In the genomic region with DNA sequence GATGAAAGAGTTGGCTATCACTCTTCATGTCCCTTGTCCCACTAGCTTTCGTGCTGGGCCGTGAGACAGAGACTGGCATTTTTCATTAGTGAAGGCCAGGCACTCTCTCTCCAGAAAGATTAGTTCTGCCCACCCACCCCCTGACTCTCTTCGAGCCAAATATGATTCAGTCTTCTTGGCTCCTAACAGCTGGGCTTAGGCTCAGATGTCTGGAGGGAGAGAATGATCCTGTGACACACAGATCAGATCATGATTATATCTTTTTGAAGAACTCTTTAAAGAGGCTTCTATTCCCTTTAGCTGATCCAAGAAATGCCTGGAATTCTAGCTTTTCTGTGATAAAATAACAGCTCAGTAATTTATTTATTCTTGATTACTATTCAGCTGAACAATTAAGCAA, we compare ENCODE assay signal across 22 cellular contexts. TPM values are rescaled to one million over a fixed set of nuclear protein-coding genes. Genes with fewer than 3 reads are reported as not detected.
DNase-seq lines count a peak whose midpoint lies in the region; ATAC-seq and TF ChIP-seq lines count a peak whose summit lies in the region.
"Had no signal": no experiment of that assay in that cellular context is flagged by ENCODE, and none has a peak within 500 bp of the region (broad histone marks: within the 10 kb centered on the region; RNA-seq: fewer than 3 reads in every experiment).

No MANE protein-coding gene starts in this region.

- no peak overlapping the region for H3K4ac ChIP-seq in H9 (ENCODE audit: low read depth, low read length)

- no peak overlapping the region for H2BK15ac ChIP-seq in H9 (ENCODE audit: low read depth, low read length)

- peaks cover 22% of the 10 kb centered on the region for H3K4me1 Mint-ChIP-seq in stimulated activated memory B cell treated with anti-CD40 and anti-IgM and Interleukin-4, amounts not matched to agents 10 μg/mL and 1 μg/mL and 100 μg/mL, for 72 hours
- peaks cover 12 to 15% of the 10 kb centered on the region in 2 experiments for H3K4me1 Mint-ChIP-seq in H9

- no peak overlapping the region for H2BK120ac ChIP-seq in H9 (ENCODE audit: low read depth, low read length, poor library complexity, severe bottlenecking)

- no peak overlapping the region for H3K4me2 ChIP-seq in H9 (ENCODE audit: insufficient read depth, insufficient read length, low read length)

- no peak overlapping the region for H2BK12ac ChIP-seq in H9 (ENCODE audit: insufficient read length, low read depth, low read length)

- no peaks in the 10 kb centered on the region for H3K27me3 ChIP-seq in adrenal gland
- no peaks in the 10 kb centered on the region for H3K27me3 ChIP-seq in esophagus squamous epithelium
- H3K27me3 ChIP-seq in H9 (ENCODE audit: insufficient read depth, low read length), result no peaks in the 10 kb centered on the region
- H3K27me3 ChIP-seq: cardiac muscle cell, upper lobe of left lung had no signal

- ATAC-seq in stimulated activated memory B cell treated with anti-CD40 and anti-IgM and Interleukin-4, amounts not matched to agents 10 μg/mL and 1 μg/mL and 100 μg/mL, for 72 hours, result no peak
- ATAC-seq: activated CD4-positive, alpha-beta T cell treated with anti-CD3 and anti-CD28 coated beads for 36 hours; foreskin keratinocyte; left ventricle myocardium superior; stimulated activated naive B cell treated with anti-CD40 and anti-IgM and Interleukin-4, amounts not matched to agents 10 μg/mL and 1 μg/mL and 100 μg/mL, for 72 hours had no signal

- peaks cover 6 to 19% of the 10 kb centered on the region in 2 donors for H3K4me1 ChIP-seq in adrenal gland (replicated peaks in 1 of 2)
- H3K4me1 ChIP-seq in esophagus squamous epithelium, result peaks cover 0 to 19% (median 6%) of the 10 kb centered on the region in 3 donors
- no peaks in the 10 kb centered on the region; the same call in 1 of the 2 replicates for H3K4me1 ChIP-seq in H9 (ENCODE audit: insufficient read depth, low read length)
- H3K4me1 ChIP-seq: foreskin keratinocyte, prostate gland had no signal

- TF ChIP-seq POLR2A in adrenal gland (IDR thresholded peaks at IDR 0.05), result peak in 1 of 2 donors; percentile 9
- no peak for TF ChIP-seq POLR2A in esophagus squamous epithelium (IDR thresholded peaks at IDR 0.05)

- no peak overlapping the region for H4K91ac ChIP-seq in H9 (ENCODE audit: insufficient read length, low read depth, low read length)

- H3K27ac ChIP-seq in adrenal gland (peak overlapping the region in 1 of 5 donors; percentile 12), esophagus squamous epithelium (peak overlapping the region in 1 of 4 donors; percentile 36), H9 (ENCODE audit: insufficient read length, low read depth, low read length) (no peak overlapping the region)
- H3K27ac ChIP-seq: cardiac muscle cell, foreskin keratinocyte, prostate gland, upper lobe of left lung had no signal

- H3K9me3 Mint-ChIP-seq in stimulated activated memory B cell treated with anti-CD40 and anti-IgM and Interleukin-4, amounts not matched to agents 10 μg/mL and 1 μg/mL and 100 μg/mL, for 72 hours, result peaks cover 3% of the 10 kb centered on the region
- H3K9me3 Mint-ChIP-seq in H9, result peaks cover 0 to 6% of the 10 kb centered on the region in 2 experiments; a peak in 1 of 5 replicates

- no peak overlapping the region for H2BK5ac ChIP-seq in H9 (ENCODE audit: insufficient read length, low read length)

- H3K9me3 ChIP-seq in adrenal gland (replicated peaks in 1 of 3), result no peaks in the 10 kb centered on the region
- H3K9me3 ChIP-seq in esophagus squamous epithelium, result no peaks in the 10 kb centered on the region
- H3K9me3 ChIP-seq in H9 (ENCODE audit: control insufficient read depth, low read depth, low read length), result no peaks in the 10 kb centered on the region
- H3K9me3 ChIP-seq: prostate gland, upper lobe of left lung had no signal

- peaks cover 2% of the 10 kb centered on the region for H3K36me3 Mint-ChIP-seq in stimulated activated memory B cell treated with anti-CD40 and anti-IgM and Interleukin-4, amounts not matched to agents 10 μg/mL and 1 μg/mL and 100 μg/mL, for 72 hours
- no peaks in the 10 kb centered on the region for H3K36me3 Mint-ChIP-seq in H9 (ENCODE audit: insufficient read depth in 1 of 3, low read depth in 3 of 3)

- H4K5ac ChIP-seq in H9 (ENCODE audit: insufficient read length, low read depth, low read length), result no peak overlapping the region

- no peak overlapping the region for H3K56ac ChIP-seq in H9 (ENCODE audit: insufficient read length, low read depth, low read length)

- no peak overlapping the region for H2AFZ ChIP-seq in H9 (ENCODE audit: low read length)

- DNase-seq in NCI-H524 (lab: John Stamatoyannopoulos, UW) (peak; percentile 8 to 66), NCI-H524 treated with DMSO at 0.1 percent for 48 hours (lab: John Stamatoyannopoulos, UW) (no peak), adrenal gland (peak in 6 of 7 donors; percentile 37 to 77 (median 68)), iris pigment epithelial cell (ENCODE audit: low read depth) (peak; percentile 82), esophagus squamous epithelium (lab: John Stamatoyannopoulos, UW) (no peak), A172 (ENCODE audit: low spot score) (no peak), H9 (no peak)
- DNase-seq: activated CD4-positive, alpha-beta T cell treated with anti-CD3 and anti-CD28 coated beads for 36 hours; activated naive CD4-positive, alpha-beta T cell treated with anti-CD3 and anti-CD28 coated beads for 36 hours; activated T-cell treated with anti-CD3 and anti-CD28 coated beads for 4 hours; CD4-positive, alpha-beta memory T cell; effector CD8-positive, alpha-beta T cell; foreskin keratinocyte; Karpas-422; left ventricle myocardium superior; SHP77 treated with DMSO at 0.1 percent for 48 hours; stimulated activated CD4-positive, alpha-beta T cell treated with anti-CD3 and anti-CD28 coated beads, Interleukin-12 subunit alpha, Interleukin-12 subunit beta, amount 100 ng/mL, for 4 hours; stimulated activated naive B cell treated with anti-CD40 and anti-IgM and Interleukin-4, amounts not matched to agents 10 μg/mL and 1 μg/mL and 100 μg/mL, for 72 hours had no signal

- no peaks in the 10 kb centered on the region for H3K36me3 ChIP-seq in adrenal gland (replicated peaks in 1 of 2)
- no peaks in the 10 kb centered on the region for H3K36me3 ChIP-seq in esophagus squamous epithelium
- H3K36me3 ChIP-seq: cardiac muscle cell, prostate gland, upper lobe of left lung had no signal

- no peak overlapping the region for H3K4me3 Mint-ChIP-seq in stimulated activated memory B cell treated with anti-CD40 and anti-IgM and Interleukin-4, amounts not matched to agents 10 μg/mL and 1 μg/mL and 100 μg/mL, for 72 hours
- no peak overlapping the region for H3K4me3 Mint-ChIP-seq in H9
- H3K4me3 Mint-ChIP-seq: activated CD4-positive, alpha-beta T cell treated with anti-CD3 and anti-CD28 coated beads for 36 hours; activated naive CD4-positive, alpha-beta T cell treated with anti-CD3 and anti-CD28 coated beads for 36 hours; CD4-positive, alpha-beta memory T cell; stimulated activated naive B cell treated with anti-CD40 and anti-IgM and Interleukin-4, amounts not matched to agents 10 μg/mL and 1 μg/mL and 100 μg/mL, for 72 hours had no signal

- H3K14ac ChIP-seq in H9 (ENCODE audit: insufficient read depth, low read length), result no peak overlapping the region

- H3K27me3 Mint-ChIP-seq in stimulated activated memory B cell treated with anti-CD40 and anti-IgM and Interleukin-4, amounts not matched to agents 10 μg/mL and 1 μg/mL and 100 μg/mL, for 72 hours, result no peaks in the 10 kb centered on the region
- H3K27me3 Mint-ChIP-seq in H9 (ENCODE audit: low read depth), result peaks cover 16% of the 10 kb centered on the region
- H3K27me3 Mint-ChIP-seq: activated CD4-positive, alpha-beta T cell treated with anti-CD3 and anti-CD28 coated beads for 36 hours; CD4-positive, alpha-beta memory T cell; stimulated activated naive B cell treated with anti-CD40 and anti-IgM and Interleukin-4, amounts not matched to agents 10 μg/mL and 1 μg/mL and 100 μg/mL, for 72 hours had no signal

- no peaks in the 10 kb centered on the region for H3K79me2 ChIP-seq in H9 (ENCODE audit: insufficient read depth, low read length)

- no peak overlapping the region for H2BK20ac ChIP-seq in H9 (ENCODE audit: low read depth, low read length, poor library complexity, severe bottlenecking)

- H3K27ac Mint-ChIP-seq in stimulated activated memory B cell treated with anti-CD40 and anti-IgM and Interleukin-4, amounts not matched to agents 10 μg/mL and 1 μg/mL and 100 μg/mL, for 72 hours, result peak overlapping the region; percentile 8
- no peak overlapping the region for H3K27ac Mint-ChIP-seq in H9
- H3K27ac Mint-ChIP-seq: activated CD4-positive, alpha-beta T cell treated with anti-CD3 and anti-CD28 coated beads for 36 hours; activated naive CD4-positive, alpha-beta T cell treated with anti-CD3 and anti-CD28 coated beads for 36 hours; stimulated activated naive B cell treated with anti-CD40 and anti-IgM and Interleukin-4, amounts not matched to agents 10 μg/mL and 1 μg/mL and 100 μg/mL, for 72 hours had no signal

- TF ChIP-seq CTCF in adrenal gland (IDR thresholded peaks at IDR 0.05) (no peak), esophagus squamous epithelium (IDR thresholded peaks at IDR 0.05) (no peak), H9 (conservative IDR thresholded peaks at IDR 0.05) (no peak)

- H2AK5ac ChIP-seq in H9 (ENCODE audit: insufficient read length, low read length), result no peak overlapping the region

- intact Hi-C loops in adrenal gland (cut with DNase I) (no loop called here), esophagus squamous epithelium (cut with DNase I) (no loop called here)

- no peak overlapping the region for H3K18ac ChIP-seq in H9 (ENCODE audit: insufficient read length, low read depth, low read length)

- H3T11ph ChIP-seq in H9 (ENCODE audit: low read length), result no peak overlapping the region

- H3K23me2 ChIP-seq in H9 (ENCODE audit: insufficient read length, low read depth, low read length, poor library complexity, severe bottlenecking), result no peaks in the 10 kb centered on the region

- no peak overlapping the region for H3K23ac ChIP-seq in H9 (ENCODE audit: insufficient read length, low read depth, low read length)

- 23 to 32% (median 25%) methylated on average over 3 of the region's 3 CpGs for WGBS in adrenal gland, 4 donors
- WGBS in esophagus squamous epithelium, 2 donors, result 39 to 45% methylated on average over 3 of the region's 3 CpGs
- no CpG with 5 or more reads among the region's 3 CpGs for WGBS in H9 (ENCODE audit: extremely low coverage, insufficient read length, low lambda C conversion rate)

- H3K79me1 ChIP-seq in H9 (ENCODE audit: insufficient read depth, low read depth, low read length, poor library complexity, severe bottlenecking), result no peaks in the 10 kb centered on the region

- H4K20me1 ChIP-seq in H9 (ENCODE audit: control insufficient read depth, insufficient read depth, insufficient read length), result no peaks in the 10 kb centered on the region

- H3K4me3 ChIP-seq in adrenal gland (no peak overlapping the region), esophagus squamous epithelium (no peak overlapping the region)
- H3K4me3 ChIP-seq: cardiac muscle cell, prostate gland, upper lobe of left lung had no signal

- H3K9ac ChIP-seq in H9 (ENCODE audit: extremely low read depth, insufficient read length, low read length), result no peak overlapping the region

- H4K8ac ChIP-seq in H9 (replicated peaks; ENCODE audit: insufficient read length, low read depth, low read length), result no peak overlapping the region

RNA-seq across cellular contexts. Expression of gene GNG2, which starts 5.2 kb away (rescaled TPM):
- 10 to 100 TPM in 7 of 8 donors, 1 to 10 TPM in 1; 9.3 to 61.4 (median 20.7) TPM for total RNA-seq in adrenal gland
- polyA plus RNA-seq in adrenal gland, result 10 to 100 TPM in 2 of 3 donors, 1 to 10 TPM in 1; 6.7 to 35.4 (median 14.0) TPM
- total RNA-seq in esophagus squamous epithelium, result 1 to 10 TPM; 1.5 to 8.8 (median 3.7) TPM
- total RNA-seq in A172 (2014; rRNA removed; shearing (Covaris generic)), result 3.8 and 8.5 TPM in 2 replicates
- total RNA-seq in H9 (2021), result 7.0 and 7.9 TPM in 2 replicates

Comparison
In these comparisons a context has a peak if more than half of its experiments do, and no peak if none do; other contexts are left out.
1. DNase-seq: peak in NCI-H524 (2 of 2), adrenal gland (6 of 7) and iris pigment epithelial cell (single experiment); none in NCI-H524 treated with DMSO at 0.1 percent for 48 hours (single experiment), esophagus squamous epithelium (single experiment), A172 (single experiment) and H9 (single experiment).